In the genomic region with DNA sequence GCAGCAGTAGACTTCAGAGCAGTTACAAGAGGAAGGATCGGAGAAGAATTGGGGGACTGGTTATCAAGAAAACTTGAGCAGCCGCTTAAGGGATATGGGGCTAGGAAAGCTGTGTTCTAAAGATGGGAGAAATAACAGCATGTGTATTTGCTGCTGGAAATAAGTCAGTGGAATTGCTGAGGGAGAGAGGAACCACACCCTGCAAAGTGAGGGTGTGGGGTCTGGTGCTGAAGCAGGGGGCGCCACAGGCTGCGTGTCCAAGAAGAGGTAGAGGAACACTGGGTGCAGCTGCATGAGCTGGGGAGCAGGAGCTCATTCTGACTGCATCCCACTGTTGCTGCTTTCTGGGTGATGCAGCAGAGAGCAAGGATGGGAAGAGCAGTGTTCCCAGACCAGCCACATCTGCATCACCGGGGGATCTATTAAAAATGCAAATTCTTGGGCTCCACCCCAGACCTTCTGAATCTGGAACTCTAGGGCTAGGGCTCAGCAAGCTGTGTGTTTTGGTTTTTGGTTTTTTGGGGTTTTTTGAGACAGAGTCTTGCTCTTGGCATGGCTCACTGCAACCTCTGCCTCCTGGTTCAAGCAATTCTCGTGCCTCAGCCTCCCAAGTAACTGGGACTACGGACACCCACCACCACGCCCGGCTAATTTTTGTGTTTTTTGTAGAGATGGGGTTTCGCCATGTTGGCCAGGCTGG, we compare ENCODE assay signal across 16 cellular contexts.
A peak's percentile ranks its signal among the peaks of the same experiment; 100 is the strongest.
DNase-seq lines count a peak whose midpoint lies in the region; ATAC-seq, FAIRE-seq and TF ChIP-seq lines count a peak whose summit lies in the region.
"Had no signal": no experiment of that assay in that cellular context is flagged by ENCODE, and none has a peak within 500 bp of the region (broad histone marks: within the 10 kb centered on the region; RNA-seq: fewer than 3 reads in every experiment).

No MANE protein-coding gene starts in this region.

- no peak for DNase-seq in activated naive CD8-positive, alpha-beta T cell treated with anti-CD3 and anti-CD28 coated beads, Interleukin-2, amount 50 U/mL, for 24 hours
- DNase-seq in GM12878 (ENCODE audit: low read depth, low spot score), result no peak
- no peak for DNase-seq in NCI-H446 (lab: John Stamatoyannopoulos, UW)
- no peak for DNase-seq in iPS-NIHi11 (ENCODE audit: low spot score)
- no peak for DNase-seq in GM20000 (ENCODE audit: low spot score)
- DNase-seq: KG1, NCI-H1092 treated with DMSO at 0.1 percent for 48 hours, NCI-H187, NCI-H446 treated with DMSO at 0.1 percent for 48 hours, NCI-H774, PC-9 had no signal

- no peak for TF ChIP-seq EP300 in GM12878 (IDR thresholded peaks at IDR 0.05; ENCODE audit: borderline replicate concordance in 1 of 2, control insufficient read depth in 1 of 2, low read depth in 2 of 2, low read length in 2 of 2)

- H2AFZ ChIP-seq in Loucy (ENCODE audit: low read length), result no peak overlapping the region
- H2AFZ ChIP-seq in GM12878 (ENCODE audit: control insufficient read depth, low read depth, low read length), result no peak overlapping the region
- H2AFZ ChIP-seq: PC-9 had no signal

- H3K27me3 ChIP-seq in Loucy (ENCODE audit: insufficient read depth, low read length, poor library complexity, severe bottlenecking) (no peaks in the 10 kb centered on the region), GM12878 (replicated peaks in 1 of 2; ENCODE audit: control insufficient read depth in 2 of 2, insufficient read depth in 2 of 2, low read length in 1 of 2) (no peaks in the 10 kb centered on the region)

- WGBS in GM12878 (ENCODE audit: insufficient coverage, insufficient replicate concordance, low lambda C conversion rate, missing lambda C conversion rate), result 89% methylated on average over 10 of the region's 10 CpGs

- intact Hi-C loops in GM12878 (cut with micrococcal nuclease; ENCODE audit: unreplicated experiment), result no loop called here

- H3K4me3 ChIP-seq in Loucy (ENCODE audit: low read length, poor library complexity, severe bottlenecking) (no peak overlapping the region), GM12878 (no peak overlapping the region)
- H3K4me3 ChIP-seq: A549, PC-9 had no signal

- SMC1A ChIA-PET in GM12878 (lab: Charles Lee; ENCODE audit: uncharacterized antibody, unreplicated experiment), result interaction anchor here (1.0 kb wide), 1 partner anchor 10 kb away, joined by 3 read pairs; no protein-coding TSS in a partner anchor

- ATAC-seq in activated naive CD8-positive, alpha-beta T cell treated with anti-CD3 and anti-CD28 coated beads, Interleukin-2, amount 50 U/mL, for 24 hours, result no peak
- ATAC-seq in GM12878 (no peak), GM21529 (IDR thresholded peaks at IDR 0.05; ENCODE audit: unreplicated experiment) (no peak)
- ATAC-seq: A549 had no signal

- no peaks in the 10 kb centered on the region for H3K9me2 ChIP-seq in Loucy (replicated peaks; ENCODE audit: low read depth, low read length)

- TF ChIP-seq RAD21 in GM12878 (IDR thresholded peaks at IDR 0.05; ENCODE audit: insufficient read depth, low read depth, low read length), result no peak

- no peak for FAIRE-seq in GM12878 (lab: Jason Lieb, UNC)
- FAIRE-seq: A549 had no signal

- RAD21 ChIA-PET in GM12878 (lab: Charles Lee; ENCODE audit: unreplicated experiment), result interaction anchor here (1.3 to 2.0 kb wide), 2 partner anchors 10 to 147 kb away, joined by 3 to 5 read pairs; no protein-coding TSS in a partner anchor

- TF ChIP-seq CTCF in Loucy (conservative IDR thresholded peaks at IDR 0.05; ENCODE audit: low read length), result peak; percentile 36
- no peak for TF ChIP-seq CTCF in GM12878 (IDR thresholded peaks at IDR 0.05 in 2 of 3, conservative IDR thresholded peaks at IDR 0.05 in 1 of 3; ENCODE audit: control insufficient read depth in 2 of 3, extremely low read depth in 1 of 3, insufficient read depth in 1 of 3, low read depth in 3 of 3, low read length in 3 of 3)
- TF ChIP-seq CTCF in GM20000 (IDR thresholded peaks at IDR 0.05; ENCODE audit: extremely low read depth, missing control alignments), result no peak

- no peak overlapping the region for H3K27ac ChIP-seq in GM12878 (ENCODE audit: control insufficient read depth, insufficient read depth)
- H3K27ac ChIP-seq: A549, HL-60, PC-9 had no signal

- TF ChIP-seq POLR2A in GM12878 (IDR thresholded peaks at IDR 0.05; ENCODE audit: low read depth, low read length), result peak; percentile 46; the same call in 1 of the 2 replicates

- no peaks in the 10 kb centered on the region for H3K4me1 ChIP-seq in Loucy (ENCODE audit: insufficient read depth, low read length, poor library complexity, severe bottlenecking)
- H3K4me1 ChIP-seq in GM12878 (ENCODE audit: control insufficient read depth, insufficient read depth, low read length), result no peaks in the 10 kb centered on the region

- no peaks in the 10 kb centered on the region for H3K79me2 ChIP-seq in Loucy (ENCODE audit: insufficient read depth, low read length)
- H3K79me2 ChIP-seq in GM12878 (ENCODE audit: control insufficient read depth, insufficient read depth, low read length), result no peaks in the 10 kb centered on the region

- no peak overlapping the region for H3K4me3 Mint-ChIP-seq in activated naive CD8-positive, alpha-beta T cell
- H3K4me3 Mint-ChIP-seq in activated naive CD8-positive, alpha-beta T cell treated with anti-CD3 and anti-CD28 coated beads, Interleukin-2, amount 50 U/mL, for 24 hours, result no peak overlapping the region

- POLR2A ChIA-PET in GM12878 (lab: Charles Lee), result no interaction called here

- BruUV-seq in GM12878 (replicated peaks; lab: Mats Ljungman, UMichigan), result no TSS peak

- H3K4me1 Mint-ChIP-seq in activated naive CD8-positive, alpha-beta T cell (ENCODE audit: low read depth), result peaks cover 1% of the 10 kb centered on the region
- H3K4me1 Mint-ChIP-seq in activated naive CD8-positive, alpha-beta T cell treated with anti-CD3 and anti-CD28 coated beads, Interleukin-2, amount 50 U/mL, for 24 hours, result no peaks in the 10 kb centered on the region

- peaks cover 20% of the 10 kb centered on the region for H3K36me3 Mint-ChIP-seq in activated naive CD8-positive, alpha-beta T cell
- H3K36me3 Mint-ChIP-seq in activated naive CD8-positive, alpha-beta T cell treated with anti-CD3 and anti-CD28 coated beads, Interleukin-2, amount 50 U/mL, for 24 hours (ENCODE audit: low read depth), result peaks cover 50% of the 10 kb centered on the region

- H3K9ac ChIP-seq in Loucy (ENCODE audit: low read depth, low read length, poor library complexity, severe bottlenecking) (no peak overlapping the region), GM12878 (ENCODE audit: control insufficient read depth, insufficient read depth, low read length) (no peak overlapping the region)

- H3F3A ChIP-seq in Loucy (ENCODE audit: low read depth), result no peaks in the 10 kb centered on the region

- H3K9me3 ChIP-seq in Loucy (ENCODE audit: insufficient read depth, low read depth, low read length) (no peaks in the 10 kb centered on the region), GM12878 (replicated peaks; ENCODE audit: control insufficient read depth, insufficient read depth, low read length) (no peaks in the 10 kb centered on the region)
- H3K9me3 ChIP-seq: A549 had no signal

- H4K20me1 ChIP-seq in Loucy (ENCODE audit: insufficient read depth, low read length, poor library complexity, severe bottlenecking) (no peaks in the 10 kb centered on the region), GM12878 (ENCODE audit: control insufficient read depth, insufficient read depth) (no peaks in the 10 kb centered on the region)

- CTCF ChIA-PET in GM12878 (lab: Yijun Ruan, JAX), result interaction anchor here (1.0 to 4.0 kb wide), 3 partner anchors 9 to 270 kb away, joined by 3 to 22 read pairs (median 3); no protein-coding TSS in a partner anchor

- H3K27ac Mint-ChIP-seq in activated naive CD8-positive, alpha-beta T cell, result peak overlapping the region; percentile 46
- H3K27ac Mint-ChIP-seq in activated naive CD8-positive, alpha-beta T cell treated with anti-CD3 and anti-CD28 coated beads, Interleukin-2, amount 50 U/mL, for 24 hours, result no peak overlapping the region

- no peaks in the 10 kb centered on the region for H3K9me3 Mint-ChIP-seq in activated naive CD8-positive, alpha-beta T cell (ENCODE audit: low read depth)
- H3K9me3 Mint-ChIP-seq in activated naive CD8-positive, alpha-beta T cell treated with anti-CD3 and anti-CD28 coated beads, Interleukin-2, amount 50 U/mL, for 24 hours, result no peaks in the 10 kb centered on the region

- H3K36me3 ChIP-seq in Loucy (ENCODE audit: insufficient read depth, low read length) (peaks cover 18% of the 10 kb centered on the region; the same call in 1 of the 2 replicates), GM12878 (ENCODE audit: control insufficient read depth in 2 of 2, insufficient read depth in 2 of 2, low read length in 1 of 2) (peaks cover 2 to 4% of the 10 kb centered on the region in 2 experiments; a peak in 3 of 4 replicates)

- H3K4me2 ChIP-seq in Loucy (ENCODE audit: low read depth, low read length, poor library complexity, severe bottlenecking) (no peak overlapping the region), GM12878 (ENCODE audit: control insufficient read depth, insufficient read depth) (no peak overlapping the region)
- H3K4me2 ChIP-seq: A549, PC-9 had no signal

- in situ Hi-C loops in GM12878 (cut with MboI), result no loop called here

- H3K27me3 Mint-ChIP-seq in activated naive CD8-positive, alpha-beta T cell, result no peaks in the 10 kb centered on the region
- no peaks in the 10 kb centered on the region for H3K27me3 Mint-ChIP-seq in activated naive CD8-positive, alpha-beta T cell treated with anti-CD3 and anti-CD28 coated beads, Interleukin-2, amount 50 U/mL, for 24 hours

TF ChIP-seq in GM12878, 131 proteins besides CTCF, POLR2A, EP300 and RAD21 (continues in another document):
- no peak for TF ChIP-seq MYC (IDR thresholded peaks at IDR 0.05; ENCODE audit: insufficient read depth, insufficient read length, insufficient replicate concordance, low read length, severe bottlenecking)
- no peak for TF ChIP-seq NRF1 (conservative IDR thresholded peaks at IDR 0.05; ENCODE audit: low read depth, low read length)
- TF ChIP-seq HDAC6 (IDR thresholded peaks at IDR 0.05; ENCODE audit: unreplicated experiment), result no peak
- no peak for TF ChIP-seq RCOR1 (conservative IDR thresholded peaks at IDR 0.05; ENCODE audit: low read depth, low read length)
- TF ChIP-seq MEF2A (IDR thresholded peaks at IDR 0.05; ENCODE audit: insufficient read depth, low read depth, low read length), result no peak
